In the genomic region with DNA sequence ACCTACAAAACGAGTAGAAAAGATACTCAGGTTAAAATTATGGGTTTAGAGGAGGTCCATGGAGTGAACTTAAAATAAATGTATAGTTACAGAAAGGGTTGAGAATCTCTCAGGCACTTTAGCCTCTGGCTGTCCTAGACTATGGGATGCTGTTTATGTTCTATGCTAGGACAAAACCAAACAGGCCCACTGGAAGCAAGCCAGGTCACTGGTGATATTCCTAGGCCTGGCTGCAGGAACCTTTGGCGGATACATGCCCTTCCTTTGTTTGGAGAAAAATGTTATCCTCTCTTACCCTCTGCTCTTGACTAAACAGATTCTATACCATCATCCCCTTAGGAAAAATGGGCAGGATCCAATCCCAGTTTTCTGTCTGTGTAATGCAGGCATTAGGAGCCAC, we compare ENCODE assay signal across 18 cellular contexts.
DNase-seq lines count a peak whose midpoint lies in the region; ATAC-seq, FAIRE-seq and TF ChIP-seq lines count a peak whose summit lies in the region.
"Had no signal": no experiment of that assay in that cellular context is flagged by ENCODE, and none has a peak within 500 bp of the region (broad histone marks: within the 10 kb centered on the region; RNA-seq: fewer than 3 reads in every experiment).

No MANE protein-coding gene starts in this region.

- H3K9me3 ChIP-seq in keratinocyte (ENCODE audit: control insufficient read depth, low read depth, low read length) (no peaks in the 10 kb centered on the region), upper lobe of left lung (no peaks in the 10 kb centered on the region)
- H3K9me3 ChIP-seq: vagina had no signal

- TF ChIP-seq POLR2A in upper lobe of left lung (IDR thresholded peaks at IDR 0.05) = no peak

- ATAC-seq in Right ventricle myocardium superior (ENCODE audit: poor library complexity) (peak; percentile 82), upper lobe of left lung (ENCODE audit: low FRiP score in 2 of 2) (no peak), HG02885 (IDR thresholded peaks at IDR 0.05; ENCODE audit: poor library complexity, unreplicated experiment) (no peak), GM18517 (IDR thresholded peaks at IDR 0.05; ENCODE audit: unreplicated experiment) (no peak)
- ATAC-seq: activated CD4-positive, alpha-beta T cell treated with anti-CD3 and anti-CD28 coated beads for 36 hours; activated CD8-positive, alpha-beta memory T cell treated with anti-CD3 and anti-CD28 coated beads, Interleukin-2, amount 10 ng/mL, durations not matched to agents 7 days and 5 days had no signal

- no peaks in the 10 kb centered on the region for H4K20me1 ChIP-seq in keratinocyte (ENCODE audit: control insufficient read depth, extremely low read depth, insufficient read depth, low read length)

- DNase-seq in Right ventricle myocardium superior (no peak), cardiac septum (ENCODE audit: low spot score) (no peak), bronchial epithelial cell (ENCODE audit: low read depth) (peak; percentile 91), keratinocyte (ENCODE audit: low read depth, low spot score) (no peak), upper lobe of left lung (peak in 1 of 2 donors; percentile 41), AG08395 (ENCODE audit: low spot score) (no peak)
- DNase-seq: activated CD4-positive, alpha-beta T cell treated with anti-CD3 and anti-CD28 coated beads for 36 hours; activated CD8-positive, alpha-beta memory T cell treated with anti-CD3 and anti-CD28 coated beads, Interleukin-2, amount 10 ng/mL, durations not matched to agents 7 days and 5 days; activated effector memory CD4-positive, alpha-beta T cell treated with anti-CD3 and anti-CD28 coated beads, Interleukin-2, amount 50 U/mL, for 16 hours; amygdala; CD8-positive, alpha-beta memory T cell; NCI-H146; NCI-H510A treated with DMSO at 0.1 percent for 48 hours; nephron progenitor cell; T1000 had no signal

- H3K79me2 ChIP-seq in keratinocyte (ENCODE audit: control insufficient read depth, insufficient read depth, low read length) = no peaks in the 10 kb centered on the region

- peak overlapping the region; percentile 66 for H3K4me2 ChIP-seq in keratinocyte (ENCODE audit: control insufficient read depth, extremely low read depth, insufficient read depth, low read depth, low read length)

- H3K9me1 ChIP-seq in keratinocyte (ENCODE audit: control insufficient read depth, extremely low read depth, insufficient read depth, low read length) = no peaks in the 10 kb centered on the region

- H3K27me3 ChIP-seq in bronchial epithelial cell (ENCODE audit: control insufficient read depth, insufficient read depth, low read length) = no peaks in the 10 kb centered on the region
- no peaks in the 10 kb centered on the region for H3K27me3 ChIP-seq in keratinocyte (ENCODE audit: control insufficient read depth, extremely low read depth, insufficient read depth, low read length)
- H3K27me3 ChIP-seq in upper lobe of left lung = no peaks in the 10 kb centered on the region
- H3K27me3 ChIP-seq: vagina had no signal

- peaks cover 57% of the 10 kb centered on the region for H3K4me1 ChIP-seq in keratinocyte (ENCODE audit: control insufficient read depth, extremely low read depth, insufficient read depth, low read length)
- peaks cover 0 to 8% (median 4%) of the 10 kb centered on the region in 4 donors for H3K4me1 ChIP-seq in upper lobe of left lung

- intact Hi-C loops in Right ventricle myocardium superior (cut with DNase I) = no loop called here
- intact Hi-C loops in cardiac septum (cut with DNase I) = no loop called here

- peak overlapping the region; percentile 84 for H3K27ac ChIP-seq in keratinocyte (ENCODE audit: control insufficient read depth, insufficient read depth, low read length)
- peak overlapping the region in 3 of 4 donors; percentile 15 to 51 (median 18) for H3K27ac ChIP-seq in upper lobe of left lung
- H3K27ac ChIP-seq: vagina had no signal

- no peak overlapping the region for H2AFZ ChIP-seq in keratinocyte (ENCODE audit: control insufficient read depth, low read length)

- TF ChIP-seq EP300 in upper lobe of left lung (IDR thresholded peaks at IDR 0.05) = peak in 1 of 4 donors; percentile 11

- peak overlapping the region; percentile 44 for H3K9ac ChIP-seq in keratinocyte (ENCODE audit: control insufficient read depth, extremely low read depth, insufficient read depth, low read length)

- dilution Hi-C loops in keratinocyte (cut with MboI; ENCODE audit: extremely low pct_ligation_motif_present, low sequenced_read_pairs) = no loop called here

- 61 to 66% methylated on average over 2 of the region's 2 CpGs for WGBS in upper lobe of left lung, 2 donors

- no peak overlapping the region for H3K4me3 ChIP-seq in bronchial epithelial cell (ENCODE audit: low read depth, low read length)
- H3K4me3 ChIP-seq in keratinocyte (ENCODE audit: control insufficient read depth in 2 of 3, extremely low read depth in 1 of 3, insufficient read depth in 2 of 3, low read depth in 1 of 3, low read length in 3 of 3) = no peak overlapping the region
- H3K4me3 ChIP-seq in upper lobe of left lung = no peak overlapping the region
- H3K4me3 ChIP-seq: vagina had no signal

- TF ChIP-seq CTCF in bronchial epithelial cell (IDR thresholded peaks at IDR 0.05; ENCODE audit: insufficient read depth, low read length, severe bottlenecking) = no peak
- no peak for TF ChIP-seq CTCF in keratinocyte (optimal IDR thresholded peaks at IDR 0.05 in 1 of 3, IDR thresholded peaks at IDR 0.05 in 1 of 3, conservative IDR thresholded peaks at IDR 0.05 in 1 of 3; ENCODE audit: extremely low read depth in 1 of 3, insufficient read depth in 2 of 3, low read length in 3 of 3)
- no peak for TF ChIP-seq CTCF in upper lobe of left lung (IDR thresholded peaks at IDR 0.05)

- H3K36me3 ChIP-seq in bronchial epithelial cell (ENCODE audit: control insufficient read depth, insufficient read depth, low read length) = no peaks in the 10 kb centered on the region
- H3K36me3 ChIP-seq in keratinocyte (ENCODE audit: control insufficient read depth in 2 of 2, extremely low read depth in 1 of 2, insufficient read depth in 2 of 2, low read length in 2 of 2) = no peaks in the 10 kb centered on the region
- no peaks in the 10 kb centered on the region for H3K36me3 ChIP-seq in upper lobe of left lung
- H3K36me3 ChIP-seq: vagina had no signal

- FAIRE-seq in bronchial epithelial cell (lab: Jason Lieb, UNC) = no peak
- FAIRE-seq in keratinocyte (lab: Jason Lieb, UNC) = peak; percentile 84
